Comparison of ENCODE assay signal across 8 cellular contexts in the genomic region with DNA sequence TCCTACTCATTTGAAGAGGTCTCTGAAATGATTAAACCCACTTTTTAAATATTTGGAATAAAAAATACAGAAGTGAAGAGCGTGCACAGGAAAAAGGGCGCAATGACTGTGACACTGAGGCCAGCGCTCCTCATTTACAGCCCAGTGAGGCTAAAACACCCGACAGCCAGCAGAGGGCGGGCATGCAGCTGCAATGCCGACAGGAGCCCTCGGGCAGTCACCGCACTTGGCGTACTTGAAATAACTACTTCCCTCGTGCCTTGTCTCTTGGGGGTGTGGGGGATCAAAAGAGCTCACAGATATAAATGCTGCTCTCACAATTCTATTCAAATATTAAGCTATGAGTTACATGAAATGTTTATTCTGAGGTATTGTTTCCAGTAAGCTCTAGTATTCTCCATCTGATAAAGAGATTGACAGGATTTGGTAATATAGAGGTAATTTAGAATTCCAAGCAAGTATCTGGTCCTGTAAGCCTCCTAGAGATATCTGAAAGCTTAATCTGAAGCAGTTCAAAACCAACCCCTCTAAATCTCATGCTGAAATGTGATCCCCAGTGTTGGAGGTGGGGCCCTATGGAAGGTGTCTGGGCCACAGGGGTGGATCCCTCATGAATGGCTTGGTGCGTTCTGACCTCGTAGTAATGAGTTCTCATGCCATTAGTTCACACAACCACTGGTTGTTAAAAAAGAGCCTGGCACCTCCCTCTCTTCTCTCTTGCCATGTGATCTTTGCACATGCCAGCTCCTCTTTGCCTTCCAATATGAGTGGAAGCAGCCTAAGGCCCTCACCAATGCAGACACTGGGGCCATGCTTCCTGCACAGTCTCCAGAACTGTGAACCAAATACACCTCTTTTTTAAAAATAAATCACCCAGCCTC.
DNase-seq lines count a peak whose midpoint lies in the region; ATAC-seq, FAIRE-seq and TF ChIP-seq lines count a peak whose summit lies in the region.

No MANE protein-coding gene starts in this region.

- no peaks in the 10 kb centered on the region for H3K27me3 Mint-ChIP-seq in activated CD8-positive, alpha-beta memory T cell treated with anti-CD3 and anti-CD28 coated beads, Interleukin-2, amount 10 ng/mL, durations not matched to agents 7 days and 5 days

- H3K9me1 ChIP-seq in endothelial cell of umbilical vein (replicated peaks; ENCODE audit: control insufficient read depth, extremely low read depth, insufficient read depth, low read length): no peaks in the 10 kb centered on the region

- CTCF ChIA-PET in AG04449 (lab: Yijun Ruan, JAX): interaction anchor here (0.6 to 2.4 kb wide), 58 partner anchors 8 to 580 kb away, joined by 3 to 38 read pairs (median 4); no protein-coding TSS in a partner anchor
- CTCF ChIA-PET in activated CD8-positive, alpha-beta memory T cell treated with anti-CD3 and anti-CD28 coated beads, Interleukin-2, amount 10 ng/mL, durations not matched to agents 7 days and 5 days (lab: Charles Lee): interaction anchor here (0.6 to 2.1 kb wide), 21 partner anchors 10 to 578 kb away, joined by 3 to 14 read pairs (median 4); no protein-coding TSS in a partner anchor
- CTCF ChIA-PET in endothelial cell of umbilical vein (lab: Charles Lee): interaction anchor here (0.6 to 2.2 kb wide), 26 partner anchors 10 to 581 kb away, joined by 3 to 56 read pairs (median 3); partner anchors contain the start of gene TMEM131

- no peak overlapping the region for H3K4me3 Mint-ChIP-seq in activated CD8-positive, alpha-beta memory T cell treated with anti-CD3 and anti-CD28 coated beads, Interleukin-2, amount 10 ng/mL, durations not matched to agents 7 days and 5 days

- TF ChIP-seq CTCF in AG04449 (IDR thresholded peaks at IDR 0.05; ENCODE audit: insufficient read depth, low read length, missing control alignments): peak; percentile 95
- TF ChIP-seq CTCF in endothelial cell of umbilical vein (IDR thresholded peaks at IDR 0.05; ENCODE audit: extremely low read depth in 1 of 2, insufficient read depth in 1 of 2, low read depth in 1 of 2, low read length in 2 of 2): peak; percentile 86 to 95

- no peak overlapping the region for H3K4me2 ChIP-seq in endothelial cell of umbilical vein (ENCODE audit: insufficient read depth, low read length)

- DNase-seq in AG04449 (ENCODE audit: low read depth, low spot score) (peak; percentile 4), HTR-8/SVneo (ENCODE audit: insufficient read length, low spot score) (peak; percentile 84), NOMO-1 treated with DMSO at 0.1 percent for 48 hours (lab: John Stamatoyannopoulos, UW; ENCODE audit: unreplicated experiment) (peak; percentile 67), endothelial cell of umbilical vein (ENCODE audit: low read depth, low spot score) (peak; percentile 67), middle frontal gyrus (ENCODE audit: extremely low spot score, low spot score) (peak; percentile 67)
- DNase-seq in activated CD8-positive, alpha-beta memory T cell treated with anti-CD3 and anti-CD28 coated beads, Interleukin-2, amount 10 ng/mL, durations not matched to agents 7 days and 5 days: peak; percentile 86
- peak; percentile 34 to 56 for DNase-seq in stimulated activated CD8-positive, alpha-beta memory T cell treated with anti-CD3 and anti-CD28 coated beads, Interleukin-4, amount 100 ng/mL, for 1 hour (ENCODE audit: low read depth in 2 of 2, low spot score in 1 of 2)

- no peaks in the 10 kb centered on the region for H3K36me3 ChIP-seq in endothelial cell of umbilical vein (ENCODE audit: control insufficient read depth in 2 of 2, extremely low read depth in 1 of 2, insufficient read depth in 2 of 2, low read length in 2 of 2)

- H3K9me3 ChIP-seq in endothelial cell of umbilical vein (replicated peaks; ENCODE audit: control insufficient read depth, insufficient read depth, low read length): no peaks in the 10 kb centered on the region

- no peaks in the 10 kb centered on the region for H3K27me3 ChIP-seq in endothelial cell of umbilical vein (ENCODE audit: control insufficient read depth in 2 of 2, insufficient read depth in 2 of 2, low read length in 2 of 2)

- no peak overlapping the region for H3K27ac ChIP-seq in endothelial cell of umbilical vein (ENCODE audit: insufficient read depth, low read depth, low read length)

- no peaks in the 10 kb centered on the region for H3K4me1 ChIP-seq in endothelial cell of umbilical vein (ENCODE audit: control insufficient read depth, extremely low read depth, insufficient read depth, low read length)

- no peak overlapping the region for H2AFZ ChIP-seq in endothelial cell of umbilical vein (ENCODE audit: low read depth, low read length)

- H3K9ac ChIP-seq in endothelial cell of umbilical vein (replicated peaks; ENCODE audit: extremely low read depth, insufficient read depth, low read length): no peak overlapping the region

- H3K4me3 ChIP-seq in AG04449 (ENCODE audit: low read depth, low read length) (no peak overlapping the region), endothelial cell of umbilical vein (replicated peaks in 1 of 3; ENCODE audit: insufficient read depth in 1 of 3, low read depth in 1 of 3, low read length in 3 of 3) (no peak overlapping the region)

- dilution Hi-C loops in endothelial cell of umbilical vein (cut with MboI; ENCODE audit: extremely low pct_ligation_motif_present, low sequenced_read_pairs): no loop called here

- H3K9me3 Mint-ChIP-seq in activated CD8-positive, alpha-beta memory T cell treated with anti-CD3 and anti-CD28 coated beads, Interleukin-2, amount 10 ng/mL, durations not matched to agents 7 days and 5 days (ENCODE audit: low read depth): no peaks in the 10 kb centered on the region

- FAIRE-seq in HTR-8/SVneo (lab: Jason Lieb, UNC): peak; percentile 91
- FAIRE-seq in endothelial cell of umbilical vein (lab: Jason Lieb, UNC): peak; percentile 79

- H3K79me2 ChIP-seq in endothelial cell of umbilical vein (ENCODE audit: control insufficient read depth, insufficient read depth, low read length): no peaks in the 10 kb centered on the region

- intact Hi-C loops in endothelial cell of umbilical vein (cut with micrococcal nuclease): loop anchor here (1.0 kb wide), 4 partner anchors 62 to 578 kb away; partner anchors contain the start of gene TMEM131

- no peak overlapping the region for H3K27ac Mint-ChIP-seq in activated CD8-positive, alpha-beta memory T cell treated with anti-CD3 and anti-CD28 coated beads, Interleukin-2, amount 10 ng/mL, durations not matched to agents 7 days and 5 days

- peak; percentile 83 for ATAC-seq in GM18868 (IDR thresholded peaks at IDR 0.05; ENCODE audit: unreplicated experiment)
- peak; percentile 97 for ATAC-seq in activated CD8-positive, alpha-beta memory T cell treated with anti-CD3 and anti-CD28 coated beads, Interleukin-2, amount 10 ng/mL, durations not matched to agents 7 days and 5 days

- peaks cover 2% of the 10 kb centered on the region for H3K4me1 Mint-ChIP-seq in activated CD8-positive, alpha-beta memory T cell treated with anti-CD3 and anti-CD28 coated beads, Interleukin-2, amount 10 ng/mL, durations not matched to agents 7 days and 5 days

- POLR2A ChIA-PET in AG04449 (lab: Yijun Ruan, JAX): no interaction called here
- POLR2A ChIA-PET in endothelial cell of umbilical vein (lab: Charles Lee): no interaction called here

- TF ChIP-seq POLR2A in endothelial cell of umbilical vein (IDR thresholded peaks at IDR 0.05; ENCODE audit: low read depth, low read length): no peak

- H3K36me3 Mint-ChIP-seq in activated CD8-positive, alpha-beta memory T cell treated with anti-CD3 and anti-CD28 coated beads, Interleukin-2, amount 10 ng/mL, durations not matched to agents 7 days and 5 days: peaks cover 14% of the 10 kb centered on the region

- no TSS peak for BruUV-seq in endothelial cell of umbilical vein (replicated peaks; lab: Mats Ljungman, UMichigan)

- H4K20me1 ChIP-seq in endothelial cell of umbilical vein (replicated peaks; ENCODE audit: control insufficient read depth, extremely low read depth, insufficient read depth, low read length): no peaks in the 10 kb centered on the region

TF ChIP-seq in endothelial cell of umbilical vein, 7 proteins besides CTCF, POLR2A, EP300 and RAD21:
- TF ChIP-seq GATA2 (IDR thresholded peaks at IDR 0.05; ENCODE audit: insufficient read depth, insufficient read length, low read depth, low read length): no peak
- no peak for TF ChIP-seq POLR2AphosphoS5 (IDR thresholded peaks at IDR 0.05; ENCODE audit: insufficient read depth, low read depth, low read length)
- no peak for TF ChIP-seq EZH2 (IDR thresholded peaks at IDR 0.05; ENCODE audit: borderline replicate concordance, low read depth, low read length, severe bottlenecking)
- TF ChIP-seq JUN (IDR thresholded peaks at IDR 0.05; ENCODE audit: borderline replicate concordance, insufficient read depth, insufficient read length, low read depth): no peak
TF ChIP-seq in endothelial cell of umbilical vein: peak in this region for 0.

Comparison
In these comparisons a context has a peak if more than half of its experiments do, and no peak if none do; other contexts are left out.
1. DNase-seq: peak in every context shown above with its lines; median percentile 86 in activated CD8-positive, alpha-beta memory T cell treated with anti-CD3 and anti-CD28 coated beads, Interleukin-2, amount 10 ng/mL, durations not matched to agents 7 days and 5 days; 84 in HTR-8/SVneo; 67 in NOMO-1 treated with DMSO at 0.1 percent for 48 hours; 67 in endothelial cell of umbilical vein; 67 in middle frontal gyrus; 45 in stimulated activated CD8-positive, alpha-beta memory T cell treated with anti-CD3 and anti-CD28 coated beads, Interleukin-4, amount 100 ng/mL, for 1 hour; 4 in AG04449.